In the genomic region with DNA sequence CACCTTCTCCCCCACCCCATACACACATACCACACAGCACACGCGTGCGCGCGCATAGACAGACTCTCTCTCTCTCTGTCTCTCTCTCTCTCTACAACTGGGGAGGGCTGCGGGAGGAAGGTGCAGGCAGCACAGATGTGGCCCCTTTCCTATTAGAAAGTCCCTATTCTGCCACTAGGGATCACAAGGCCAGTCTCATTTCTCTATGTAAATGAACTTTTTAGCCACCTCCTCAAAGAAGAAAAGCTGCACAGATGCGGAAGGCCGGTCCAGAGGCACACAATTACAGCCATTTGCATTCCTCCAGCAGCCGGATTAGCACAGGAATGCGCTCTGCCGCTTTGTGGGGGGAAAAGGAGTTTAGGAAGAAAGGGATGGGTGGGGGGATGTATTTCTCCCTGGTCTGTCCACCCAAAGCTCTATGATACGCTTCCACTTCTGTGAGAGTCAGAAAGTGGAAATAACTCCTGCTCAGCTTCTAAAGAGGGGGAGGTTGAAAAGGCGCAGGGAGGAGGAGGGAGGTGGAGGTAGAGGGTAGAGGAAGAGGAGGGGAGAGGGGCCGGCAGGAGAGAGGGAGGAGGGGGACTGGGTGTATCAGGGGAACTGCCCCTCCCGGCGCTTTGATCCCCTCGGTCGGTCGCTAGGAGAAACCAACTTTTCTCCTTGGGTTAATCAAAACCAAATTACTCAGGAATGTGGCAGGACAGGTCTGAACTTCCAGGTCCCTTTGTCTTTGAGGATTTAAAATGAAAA, we compare ENCODE assay signal across 8 cellular contexts. TPM values are rescaled to one million over a fixed set of nuclear protein-coding genes. Genes with fewer than 3 reads are reported as not detected.
DNase-seq lines count a peak whose midpoint lies in the region; ATAC-seq and TF ChIP-seq lines count a peak whose summit lies in the region.

No MANE protein-coding gene starts in this region.

- H3K36me3 Mint-ChIP-seq in osteocyte (ENCODE audit: unreplicated experiment) = peaks cover 1% of the 10 kb centered on the region

- H3K79me2 ChIP-seq in PC-9 (ENCODE audit: low read depth) = peaks cover 96% of the 10 kb centered on the region

- no peaks in the 10 kb centered on the region for H4K20me1 ChIP-seq in PC-9 (ENCODE audit: insufficient read depth)

- intact Hi-C loops in PC-9 (cut with micrococcal nuclease; ENCODE audit: unreplicated experiment) = loop anchor here (1.0 kb wide), 3 partner anchors 21 to 160 kb away; no protein-coding TSS in a partner anchor

- no TSS peak for BruUV-seq in PC-9 (replicated peaks; lab: Mats Ljungman, UMichigan)

- peak overlapping the region; percentile 42 for H3K4me3 Mint-ChIP-seq in osteocyte (ENCODE audit: unreplicated experiment)

- TF ChIP-seq CTCF in PC-9 (conservative IDR thresholded peaks at IDR 0.05) (no peak), osteocyte (IDR thresholded peaks at IDR 0.05) (no peak)

- peaks cover 24% of the 10 kb centered on the region for H3F3A ChIP-seq in PC-9 (ENCODE audit: insufficient read depth, low read depth)

- peak overlapping the region; percentile 57 for H3K27ac ChIP-seq in PC-9

- H3K9me3 ChIP-seq in PC-9 (ENCODE audit: insufficient read depth, low read depth) = no peaks in the 10 kb centered on the region

- H2AFZ ChIP-seq in PC-9 = no peak overlapping the region

- DNase-seq in H7 (peak; percentile 68), PC-9 (peak; percentile 49 to 81), osteocyte (ENCODE audit: extremely low spot score, unreplicated experiment) (no peak), NCI-H2227 (lab: John Stamatoyannopoulos, UW; ENCODE audit: unreplicated experiment) (no peak), AG20443 (ENCODE audit: low spot score) (no peak), DMS79 treated with DMSO at 0.1 percent for 48 hours (lab: John Stamatoyannopoulos, UW) (no peak)
- DNase-seq in stimulated activated CD4-positive, alpha-beta T cell treated with anti-CD3 and anti-CD28 coated beads, Interleukin-4, amount 100 ng/mL, for 24 hours = no peak

- H3K36me3 ChIP-seq in H7 (replicated peaks; ENCODE audit: control insufficient read depth, insufficient read depth, low read length) (no peaks in the 10 kb centered on the region), PC-9 (ENCODE audit: low read depth) (no peaks in the 10 kb centered on the region)

- peak overlapping the region; percentile 88 for H3K27ac Mint-ChIP-seq in osteocyte (ENCODE audit: unreplicated experiment)

- peaks cover 50% of the 10 kb centered on the region for H3K4me1 ChIP-seq in PC-9 (replicated peaks; ENCODE audit: insufficient read depth)

- no peaks in the 10 kb centered on the region for H3K9me2 ChIP-seq in PC-9 (ENCODE audit: insufficient read depth)

- CTCF ChIA-PET in PC-9 (lab: Charles Lee) = interaction anchor here (0.6 kb wide), 1 partner anchor 17 kb away, joined by 9 read pairs; no protein-coding TSS in a partner anchor

- H3K27me3 ChIP-seq in H7 (ENCODE audit: control insufficient read depth, insufficient read depth, low read length) (peaks cover 62% of the 10 kb centered on the region), PC-9 (ENCODE audit: insufficient read depth, low read depth) (no peaks in the 10 kb centered on the region)

- H3K4me3 ChIP-seq in H7 (ENCODE audit: insufficient read depth, low read depth, low read length) (no peak overlapping the region), PC-9 (peak overlapping the region; percentile 36; the same call in 1 of the 2 replicates)

- H3K27me3 Mint-ChIP-seq in osteocyte (ENCODE audit: unreplicated experiment) = no peaks in the 10 kb centered on the region

- peak; percentile 76 for ATAC-seq in GM18517 (IDR thresholded peaks at IDR 0.05; ENCODE audit: unreplicated experiment)

- H3K4me1 Mint-ChIP-seq in osteocyte (ENCODE audit: unreplicated experiment) = peaks cover 87% of the 10 kb centered on the region

- POLR2A ChIA-PET in PC-9 (lab: Charles Lee; ENCODE audit: unreplicated experiment) = no interaction called here

- H3K4me2 ChIP-seq in PC-9 = peak overlapping the region; percentile 66

- H3K9me3 Mint-ChIP-seq in osteocyte (ENCODE audit: unreplicated experiment) = no peaks in the 10 kb centered on the region

RNA-seq across cellular contexts. Expression of a gene that starts 11.7 kb away (rescaled TPM):
- 1.2 and 1.3 TPM in 2 replicates for total RNA-seq in H7 (2014; rRNA removed; shearing (Covaris generic))
- total RNA-seq in PC-9 (2021) = 20.5 and 23.1 TPM in 2 replicates
- 89.1 and 97.0 TPM in 2 replicates for total RNA-seq in osteocyte

Comparison
In these comparisons a context has a peak if more than half of its experiments do, and no peak if none do; other contexts are left out.
1. DNase-seq: peak in H7 (single experiment) and PC-9 (2 of 2); none in osteocyte (single experiment), stimulated activated CD4-positive, alpha-beta T cell treated with anti-CD3 and anti-CD28 coated beads, Interleukin-4, amount 100 ng/mL, for 24 hours (single experiment), NCI-H2227 (single experiment), AG20443 (single experiment) and DMS79 treated with DMSO at 0.1 percent for 48 hours (single experiment).